1 cellular context compared by ENCODE assay signal in the genomic region with DNA sequence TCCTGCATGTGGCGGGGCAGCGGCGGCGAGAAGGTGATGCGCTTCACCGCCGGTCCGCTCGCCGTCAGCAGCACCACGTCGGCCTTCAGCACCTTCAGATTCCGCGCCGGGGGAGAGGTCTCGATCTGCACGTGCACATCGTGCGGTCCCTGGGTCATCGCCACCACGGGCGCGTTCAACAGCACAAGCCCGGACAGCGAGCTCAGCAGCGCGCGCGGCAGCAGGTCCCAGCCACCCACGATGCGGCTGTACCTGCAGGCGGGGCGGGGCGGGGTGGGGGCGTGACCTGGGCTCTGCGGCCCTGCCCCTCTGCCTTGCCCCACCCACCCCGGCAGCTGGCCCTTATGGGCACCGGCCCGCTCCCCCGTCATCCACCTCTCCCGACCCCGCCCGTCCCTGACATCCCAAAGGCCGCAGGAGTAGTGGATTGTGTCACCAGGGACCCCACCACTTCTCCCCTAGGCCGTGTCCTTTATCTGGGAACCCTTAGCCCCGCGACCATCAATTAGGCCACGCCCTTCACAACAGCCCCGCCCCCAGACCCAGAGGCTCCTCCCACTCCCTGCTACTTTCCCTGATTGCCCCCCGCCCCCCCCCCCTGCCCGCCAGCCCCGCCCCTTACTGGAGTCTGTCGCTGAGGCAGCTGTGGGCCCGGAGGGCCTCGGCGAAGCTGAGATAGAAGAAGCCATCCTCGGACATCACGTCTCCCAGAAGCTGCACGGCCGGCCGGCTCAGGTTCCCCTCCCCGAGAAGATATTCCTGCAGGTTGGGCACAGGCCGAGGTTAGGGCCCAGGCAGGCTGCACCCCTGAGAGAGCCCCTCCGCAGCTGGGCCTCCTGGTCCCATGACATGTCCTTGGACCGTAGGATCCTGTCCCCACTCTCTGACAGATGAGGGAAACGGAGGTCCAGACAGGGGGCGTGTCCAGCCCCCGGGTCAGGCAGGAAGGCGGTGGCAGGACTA.
TF ChIP-seq lines count a peak whose summit lies in the region.

No MANE protein-coding gene starts in this region.

TF ChIP-seq in HEK293, 187 proteins besides CTCF, POLR2A, EP300 and RAD21 (continued from another document):
- TF ChIP-seq, protein P1, sequence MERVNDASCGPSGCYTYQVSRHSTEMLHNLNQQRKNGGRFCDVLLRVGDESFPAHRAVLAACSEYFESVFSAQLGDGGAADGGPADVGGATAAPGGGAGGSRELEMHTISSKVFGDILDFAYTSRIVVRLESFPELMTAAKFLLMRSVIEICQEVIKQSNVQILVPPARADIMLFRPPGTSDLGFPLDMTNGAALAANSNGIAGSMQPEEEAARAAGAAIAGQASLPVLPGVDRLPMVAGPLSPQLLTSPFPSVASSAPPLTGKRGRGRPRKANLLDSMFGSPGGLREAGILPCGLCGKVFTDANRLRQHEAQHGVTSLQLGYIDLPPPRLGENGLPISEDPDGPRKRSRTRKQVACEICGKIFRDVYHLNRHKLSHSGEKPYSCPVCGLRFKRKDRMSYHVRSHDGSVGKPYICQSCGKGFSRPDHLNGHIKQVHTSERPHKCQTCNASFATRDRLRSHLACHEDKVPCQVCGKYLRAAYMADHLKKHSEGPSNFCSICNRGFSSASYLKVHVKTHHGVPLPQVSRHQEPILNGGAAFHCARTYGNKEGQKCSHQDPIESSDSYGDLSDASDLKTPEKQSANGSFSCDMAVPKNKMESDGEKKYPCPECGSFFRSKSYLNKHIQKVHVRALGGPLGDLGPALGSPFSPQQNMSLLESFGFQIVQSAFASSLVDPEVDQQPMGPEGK (tag by site-specific recombination; IDR thresholded peaks at IDR 0.05): peak; percentile 32; the same call in 1 of the 2 replicates
- TF ChIP-seq ZNF16 (tag by site-specific recombination; IDR thresholded peaks at IDR 0.05; ENCODE audit: low read depth) (no peak), ZNF549 (tag by site-specific recombination; IDR thresholded peaks at IDR 0.05) (no peak), ZNF76 (tag by site-specific recombination; IDR thresholded peaks at IDR 0.05; ENCODE audit: borderline replicate concordance, low read depth) (no peak), ZNF571 (tag by site-specific recombination; IDR thresholded peaks at IDR 0.05) (no peak), ZNF837 (tag by site-specific recombination; IDR thresholded peaks at IDR 0.05) (no peak), ZBTB17 (tag by site-specific recombination; IDR thresholded peaks at IDR 0.05) (no peak), ZNF202 (tag by site-specific recombination; IDR thresholded peaks at IDR 0.05; ENCODE audit: borderline replicate concordance) (no peak), ZNF777 (tag by site-specific recombination; IDR thresholded peaks at IDR 0.05; ENCODE audit: borderline replicate concordance) (no peak)
- TF ChIP-seq, protein P2, sequence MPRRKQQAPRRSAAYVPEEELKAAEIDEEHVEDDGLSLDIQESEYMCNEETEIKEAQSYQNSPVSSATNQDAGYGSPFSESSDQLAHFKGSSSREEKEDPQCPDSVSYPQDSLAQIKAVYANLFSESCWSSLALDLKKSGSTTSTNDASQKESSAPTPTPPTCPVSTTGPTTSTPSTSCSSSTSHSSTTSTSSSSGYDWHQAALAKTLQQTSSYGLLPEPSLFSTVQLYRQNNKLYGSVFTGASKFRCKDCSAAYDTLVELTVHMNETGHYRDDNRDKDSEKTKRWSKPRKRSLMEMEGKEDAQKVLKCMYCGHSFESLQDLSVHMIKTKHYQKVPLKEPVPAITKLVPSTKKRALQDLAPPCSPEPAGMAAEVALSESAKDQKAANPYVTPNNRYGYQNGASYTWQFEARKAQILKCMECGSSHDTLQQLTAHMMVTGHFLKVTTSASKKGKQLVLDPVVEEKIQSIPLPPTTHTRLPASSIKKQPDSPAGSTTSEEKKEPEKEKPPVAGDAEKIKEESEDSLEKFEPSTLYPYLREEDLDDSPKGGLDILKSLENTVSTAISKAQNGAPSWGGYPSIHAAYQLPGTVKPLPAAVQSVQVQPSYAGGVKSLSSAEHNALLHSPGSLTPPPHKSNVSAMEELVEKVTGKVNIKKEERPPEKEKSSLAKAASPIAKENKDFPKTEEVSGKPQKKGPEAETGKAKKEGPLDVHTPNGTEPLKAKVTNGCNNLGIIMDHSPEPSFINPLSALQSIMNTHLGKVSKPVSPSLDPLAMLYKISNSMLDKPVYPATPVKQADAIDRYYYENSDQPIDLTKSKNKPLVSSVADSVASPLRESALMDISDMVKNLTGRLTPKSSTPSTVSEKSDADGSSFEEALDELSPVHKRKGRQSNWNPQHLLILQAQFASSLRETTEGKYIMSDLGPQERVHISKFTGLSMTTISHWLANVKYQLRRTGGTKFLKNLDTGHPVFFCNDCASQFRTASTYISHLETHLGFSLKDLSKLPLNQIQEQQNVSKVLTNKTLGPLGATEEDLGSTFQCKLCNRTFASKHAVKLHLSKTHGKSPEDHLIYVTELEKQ (tag by site-specific recombination; IDR thresholded peaks at IDR 0.05; ENCODE audit: borderline replicate concordance): no peak
- TF ChIP-seq, protein P3, sequence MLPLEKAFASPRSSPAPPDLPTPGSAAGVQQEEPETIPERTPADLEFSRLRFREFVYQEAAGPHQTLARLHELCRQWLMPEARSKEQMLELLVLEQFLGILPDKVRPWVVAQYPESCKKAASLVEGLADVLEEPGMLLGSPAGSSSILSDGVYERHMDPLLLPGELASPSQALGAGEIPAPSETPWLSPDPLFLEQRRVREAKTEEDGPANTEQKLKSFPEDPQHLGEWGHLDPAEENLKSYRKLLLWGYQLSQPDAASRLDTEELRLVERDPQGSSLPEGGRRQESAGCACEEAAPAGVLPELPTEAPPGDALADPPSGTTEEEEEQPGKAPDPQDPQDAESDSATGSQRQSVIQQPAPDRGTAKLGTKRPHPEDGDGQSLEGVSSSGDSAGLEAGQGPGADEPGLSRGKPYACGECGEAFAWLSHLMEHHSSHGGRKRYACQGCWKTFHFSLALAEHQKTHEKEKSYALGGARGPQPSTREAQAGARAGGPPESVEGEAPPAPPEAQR (tag by site-specific recombination; IDR thresholded peaks at IDR 0.05): no peak
- TF ChIP-seq, protein P4, sequence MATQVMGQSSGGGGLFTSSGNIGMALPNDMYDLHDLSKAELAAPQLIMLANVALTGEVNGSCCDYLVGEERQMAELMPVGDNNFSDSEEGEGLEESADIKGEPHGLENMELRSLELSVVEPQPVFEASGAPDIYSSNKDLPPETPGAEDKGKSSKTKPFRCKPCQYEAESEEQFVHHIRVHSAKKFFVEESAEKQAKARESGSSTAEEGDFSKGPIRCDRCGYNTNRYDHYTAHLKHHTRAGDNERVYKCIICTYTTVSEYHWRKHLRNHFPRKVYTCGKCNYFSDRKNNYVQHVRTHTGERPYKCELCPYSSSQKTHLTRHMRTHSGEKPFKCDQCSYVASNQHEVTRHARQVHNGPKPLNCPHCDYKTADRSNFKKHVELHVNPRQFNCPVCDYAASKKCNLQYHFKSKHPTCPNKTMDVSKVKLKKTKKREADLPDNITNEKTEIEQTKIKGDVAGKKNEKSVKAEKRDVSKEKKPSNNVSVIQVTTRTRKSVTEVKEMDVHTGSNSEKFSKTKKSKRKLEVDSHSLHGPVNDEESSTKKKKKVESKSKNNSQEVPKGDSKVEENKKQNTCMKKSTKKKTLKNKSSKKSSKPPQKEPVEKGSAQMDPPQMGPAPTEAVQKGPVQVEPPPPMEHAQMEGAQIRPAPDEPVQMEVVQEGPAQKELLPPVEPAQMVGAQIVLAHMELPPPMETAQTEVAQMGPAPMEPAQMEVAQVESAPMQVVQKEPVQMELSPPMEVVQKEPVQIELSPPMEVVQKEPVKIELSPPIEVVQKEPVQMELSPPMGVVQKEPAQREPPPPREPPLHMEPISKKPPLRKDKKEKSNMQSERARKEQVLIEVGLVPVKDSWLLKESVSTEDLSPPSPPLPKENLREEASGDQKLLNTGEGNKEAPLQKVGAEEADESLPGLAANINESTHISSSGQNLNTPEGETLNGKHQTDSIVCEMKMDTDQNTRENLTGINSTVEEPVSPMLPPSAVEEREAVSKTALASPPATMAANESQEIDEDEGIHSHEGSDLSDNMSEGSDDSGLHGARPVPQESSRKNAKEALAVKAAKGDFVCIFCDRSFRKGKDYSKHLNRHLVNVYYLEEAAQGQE (tag by site-specific recombination; IDR thresholded peaks at IDR 0.05): no peak
